Comparison of ENCODE assay signal across 8 cellular contexts in genomic region chr6:73675466-73676098, GRCh38. TPM values are rescaled to one million over a fixed set of nuclear protein-coding genes. Genes with fewer than 3 reads are reported as not detected.
DNase-seq lines count a peak whose midpoint lies in the region; ATAC-seq and TF ChIP-seq lines count a peak whose summit lies in the region.

No MANE protein-coding gene starts in this region.

- DNase-seq in CD1c-positive myeloid dendritic cell (ENCODE audit: extremely low spot score) (peak; percentile 88), NCI-H748 (lab: John Stamatoyannopoulos, UW; ENCODE audit: unreplicated experiment) (peak; percentile 66), mesothelial cell of epicardium (ENCODE audit: low spot score in 2 of 2, unreplicated experiment in 2 of 2) (peak; percentile 38 to 77)
- DNase-seq in activated CD4-positive, alpha-beta T cell treated with anti-CD3 and anti-CD28 coated beads, Interleukin-2, amount 50 U/mL, for 48 hours = peak; percentile 78 to 83
- peak; percentile 43 for DNase-seq in effector CD8-positive, alpha-beta T cell (lab: John Stamatoyannopoulos, UW)
- DNase-seq in stimulated activated CD8-positive, alpha-beta memory T cell treated with anti-CD3 and anti-CD28 coated beads, Interleukin-7, amount 100 ng/mL, for 24 hours (ENCODE audit: low read depth) = peak; percentile 44

- peaks cover 3% of the 10 kb centered on the region for H3K27me3 Mint-ChIP-seq in mesothelial cell of epicardium (ENCODE audit: low read depth)

- peak; percentile 97 for TF ChIP-seq CTCF in mesothelial cell of epicardium (IDR thresholded peaks at IDR 0.05; ENCODE audit: unreplicated experiment)

- no peaks in the 10 kb centered on the region for H3K4me1 Mint-ChIP-seq in mesothelial cell of epicardium

- no peak overlapping the region for H3K27ac Mint-ChIP-seq in mesothelial cell of epicardium

- no peak overlapping the region for H3K4me3 Mint-ChIP-seq in mesothelial cell of epicardium

- ATAC-seq in GM18907 (IDR thresholded peaks at IDR 0.05; ENCODE audit: unreplicated experiment) (peak; percentile 94), HG03103 (IDR thresholded peaks at IDR 0.05; ENCODE audit: low read depth, unreplicated experiment) (peak; percentile 90)

- H3K36me3 Mint-ChIP-seq in mesothelial cell of epicardium = no peaks in the 10 kb centered on the region

- H3K9me3 Mint-ChIP-seq in mesothelial cell of epicardium = no peaks in the 10 kb centered on the region

RNA-seq across cellular contexts. Expression of gene CD109, which starts 20.4 kb away (rescaled TPM):
- 3.7 to 4.3 TPM (median 3.8 TPM) in 3 replicates for total RNA-seq in mesothelial cell of epicardium

RNA-seq across cellular contexts. Expression of gene SLC17A5, which starts 21.8 kb away (rescaled TPM):
- 10.1 to 11.8 TPM (median 10.3 TPM) in 3 replicates for total RNA-seq in mesothelial cell of epicardium

Comparison
In these comparisons a context has a peak if more than half of its experiments do, and no peak if none do; other contexts are left out.
1. Peak in every context shown above with its lines: DNase-seq and ATAC-seq.